ENCODE assay signal across 8 cellular contexts in genomic region chr4:83114576-83114975, GRCh38. TPM values are rescaled to one million over a fixed set of nuclear protein-coding genes. Genes with fewer than 3 reads are reported as not detected.
DNase-seq lines count a peak whose midpoint lies in the region; ATAC-seq and TF ChIP-seq lines count a peak whose summit lies in the region.

Gene PLAC8, minus strand, starts transcription at chr4:83114729. Its CDS starts 6,808 bp downstream, at chr4:83107921.

- peaks cover 0 to 2% (median 0%) of the 10 kb centered on the region in 7 donors for H3K9me3 Mint-ChIP-seq in CD14-positive monocyte

- intact Hi-C loops in CD14-positive monocyte (cut with micrococcal nuclease): loop anchor here (2.0 to 5.0 kb wide), 2 partner anchors 83 to 136 kb away; no protein-coding TSS in a partner anchor
- intact Hi-C loops in body of pancreas (cut with DNase I): no loop called here

- H3K27me3 Mint-ChIP-seq in CD14-positive monocyte (ENCODE audit: low read depth in 3 of 3): peaks cover 0 to 4% (median 0%) of the 10 kb centered on the region in 3 donors

- peaks cover 62% of the 10 kb centered on the region for H3K4me1 Mint-ChIP-seq in CD14-positive monocyte

- no peak within 1 kb of the TSS for H3K4me3 ChIP-seq in body of pancreas

- DNase-seq in CD14-positive monocyte (ENCODE audit: low spot score) (no peak), SIG-M5 treated with dmso at 0.1 percent for 504 hours (lab: John Stamatoyannopoulos, UW; ENCODE audit: unreplicated experiment) (peak; percentile 97), epithelial cell of prostate (ENCODE audit: low read depth, low spot score) (peak; percentile 79), body of pancreas (no peak), cortex of kidney (lab: John Stamatoyannopoulos, UW) (no peak), GM19240 (ENCODE audit: insufficient read length, low spot score) (no peak)

- TF ChIP-seq POLR2A in body of pancreas (IDR thresholded peaks at IDR 0.05): no peak

- no peaks in the 10 kb centered on the region for H3K36me3 Mint-ChIP-seq in CD14-positive monocyte

- H3K27ac Mint-ChIP-seq in CD14-positive monocyte: peak within 1 kb of the TSS; percentile 86 to 95 (median 88)

- no peaks in the 10 kb centered on the region for H3K36me3 ChIP-seq in body of pancreas (replicated peaks in 1 of 2; ENCODE audit: insufficient read depth in 1 of 2, low read depth in 2 of 2)

- WGBS in body of pancreas, 2 donors: 52 to 62% methylated on average over 5 of the region's 5 CpGs

- no peaks in the 10 kb centered on the region for H3K27me3 ChIP-seq in body of pancreas

- no peaks in the 10 kb centered on the region for H3K9me3 ChIP-seq in body of pancreas

- H3K4me3 Mint-ChIP-seq in CD14-positive monocyte: peak within 1 kb of the TSS; percentile 84 to 92

- H3K27ac ChIP-seq in epithelial cell of prostate: peak within 1 kb of the TSS; percentile 90
- no peak within 1 kb of the TSS for H3K27ac ChIP-seq in body of pancreas

- H3K4me1 ChIP-seq in body of pancreas: peaks cover 9% of the 10 kb centered on the region

- no peak for TF ChIP-seq CTCF in CD14-positive monocyte (IDR thresholded peaks at IDR 0.05)
- TF ChIP-seq CTCF in body of pancreas (IDR thresholded peaks at IDR 0.05): no peak

- ATAC-seq in GM19035 (IDR thresholded peaks at IDR 0.05; ENCODE audit: unreplicated experiment) (peak; percentile 37), HG03196 (IDR thresholded peaks at IDR 0.05; ENCODE audit: unreplicated experiment) (peak; percentile 44), body of pancreas (no peak)

RNA-seq across cellular contexts. Expression of gene PLAC8, which starts in this region (rescaled TPM):
- 100 to 1,000 TPM; 170 to 626 TPM for polyA plus RNA-seq in CD14-positive monocyte
- total RNA-seq in body of pancreas: 1 to 10 TPM in 1 of 2 donors, not detected in 1; 2.6 TPM

Comparison
In these comparisons a context has a peak if more than half of its experiments do, and no peak if none do; other contexts are left out.
1. DNase-seq: peak in SIG-M5 treated with dmso at 0.1 percent for 504 hours (single experiment) and epithelial cell of prostate (single experiment); none in CD14-positive monocyte (single experiment), body of pancreas (0 of 4), cortex of kidney (single experiment) and GM19240 (single experiment).